ENCODE assay signal across 14 cellular contexts in the genomic region with DNA sequence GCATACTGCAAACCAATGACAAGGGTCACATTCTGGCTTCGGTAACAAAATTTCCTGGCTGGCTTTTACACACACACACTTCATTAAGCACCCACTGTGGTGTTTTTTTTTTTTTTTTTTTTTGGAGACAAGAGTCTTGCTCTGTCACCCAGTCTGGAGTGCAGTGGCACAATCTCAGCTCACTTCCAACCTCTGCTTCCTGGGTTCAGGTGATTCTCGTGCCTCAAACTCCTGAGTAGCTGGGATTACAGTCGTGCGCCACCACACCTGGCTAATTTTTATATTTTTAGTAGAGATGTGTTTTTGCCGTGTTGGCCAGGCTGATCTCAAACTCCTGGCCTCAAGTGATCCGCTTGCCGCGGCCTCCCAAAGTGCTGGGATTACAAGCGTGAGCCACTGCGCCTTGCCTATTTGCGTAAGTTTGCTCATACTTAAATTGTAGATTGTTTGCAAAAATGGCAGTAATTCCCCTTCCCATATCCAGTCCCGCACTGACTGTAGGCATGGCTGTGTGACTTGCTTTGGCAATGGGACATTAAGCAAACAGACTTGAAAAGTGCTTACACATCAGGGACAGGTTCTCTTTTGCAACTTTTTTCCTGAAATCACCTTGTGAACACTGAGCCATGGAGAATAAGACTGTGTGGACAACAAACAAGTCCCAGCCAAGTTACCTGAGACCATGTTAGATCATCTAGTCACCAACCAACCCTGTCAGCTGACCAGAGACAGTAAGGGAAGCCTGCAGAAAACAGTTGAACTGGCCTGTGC. TPM values are rescaled to one million over a fixed set of nuclear protein-coding genes. Genes with fewer than 3 reads are reported as not detected.
DNase-seq lines count a peak whose midpoint lies in the region; ATAC-seq, FAIRE-seq and TF ChIP-seq lines count a peak whose summit lies in the region.
"Had no signal": no experiment of that assay in that cellular context is flagged by ENCODE, and none has a peak within 500 bp of the region (broad histone marks: within the 10 kb centered on the region; RNA-seq: fewer than 3 reads in every experiment).

No MANE protein-coding gene starts in this region.

- no peak for TF ChIP-seq EP300 in GM12878 (IDR thresholded peaks at IDR 0.05; ENCODE audit: borderline replicate concordance in 1 of 2, control insufficient read depth in 1 of 2, low read depth in 2 of 2, low read length in 2 of 2)

- intact Hi-C loops in GM12878 (cut with micrococcal nuclease; ENCODE audit: unreplicated experiment): no loop called here
- intact Hi-C loops in psoas muscle (cut with DNase I): no loop called here

- H3K4me1 ChIP-seq in GM12878 (ENCODE audit: control insufficient read depth, insufficient read depth, low read length) (no peaks in the 10 kb centered on the region), psoas muscle (peaks cover 34% of the 10 kb centered on the region)

- ATAC-seq in GM12878 (no peak), psoas muscle (peak; percentile 58 to 82 (median 71)), HG02884 (IDR thresholded peaks at IDR 0.05; ENCODE audit: unreplicated experiment) (no peak), GM18907 (IDR thresholded peaks at IDR 0.05; ENCODE audit: unreplicated experiment) (no peak)
- ATAC-seq: activated CD8-positive, alpha-beta memory T cell treated with anti-CD3 and anti-CD28 coated beads, Interleukin-2, amount 10 ng/mL, durations not matched to agents 7 days and 5 days; CD8-positive, alpha-beta T cell had no signal

- no peaks in the 10 kb centered on the region for H3K36me3 ChIP-seq in GM12878 (ENCODE audit: control insufficient read depth in 2 of 2, insufficient read depth in 2 of 2, low read length in 1 of 2)
- H3K36me3 ChIP-seq in psoas muscle (ENCODE audit: insufficient read depth in 1 of 2, low read depth in 1 of 2): peaks cover 0 to 28% of the 10 kb centered on the region in 2 donors

- FAIRE-seq in GM12878 (lab: Jason Lieb, UNC): peak; percentile 44

- RAD21 ChIA-PET in GM12878 (lab: Charles Lee; ENCODE audit: unreplicated experiment): no interaction called here

- H3K27me3 ChIP-seq in GM12878 (replicated peaks in 1 of 2; ENCODE audit: control insufficient read depth in 2 of 2, insufficient read depth in 2 of 2, low read length in 1 of 2) (no peaks in the 10 kb centered on the region), psoas muscle (ENCODE audit: insufficient read depth in 3 of 3, low read length in 2 of 3) (no peaks in the 10 kb centered on the region)
- H3K27me3 ChIP-seq: esophagus squamous epithelium had no signal

- 89% methylated on average over 12 of the region's 12 CpGs for WGBS in GM12878 (ENCODE audit: insufficient coverage, insufficient replicate concordance, low lambda C conversion rate, missing lambda C conversion rate)
- 77 to 85% (median 85%) methylated on average over 12 of the region's 12 CpGs for whole genome bisulfite sequencing in psoas muscle, 3 donors

- H4K20me1 ChIP-seq in GM12878 (ENCODE audit: control insufficient read depth, insufficient read depth): no peaks in the 10 kb centered on the region

- H3K79me2 ChIP-seq in GM12878 (ENCODE audit: control insufficient read depth, insufficient read depth, low read length): no peaks in the 10 kb centered on the region

- H3K9me3 ChIP-seq in GM12878 (replicated peaks; ENCODE audit: control insufficient read depth, insufficient read depth, low read length) (no peaks in the 10 kb centered on the region), psoas muscle (no peaks in the 10 kb centered on the region)
- H3K9me3 ChIP-seq: esophagus squamous epithelium had no signal

- no peak for TF ChIP-seq RAD21 in GM12878 (IDR thresholded peaks at IDR 0.05; ENCODE audit: insufficient read depth, low read depth, low read length)

- in situ Hi-C loops in GM12878 (cut with MboI): no loop called here

- TF ChIP-seq CTCF in GM12878 (IDR thresholded peaks at IDR 0.05 in 2 of 3, conservative IDR thresholded peaks at IDR 0.05 in 1 of 3; ENCODE audit: control insufficient read depth in 2 of 3, extremely low read depth in 1 of 3, insufficient read depth in 1 of 3, low read depth in 3 of 3, low read length in 3 of 3) (no peak), psoas muscle (IDR thresholded peaks at IDR 0.05) (no peak)

- no peak overlapping the region for H3K4me2 ChIP-seq in GM12878 (ENCODE audit: control insufficient read depth, insufficient read depth)

- POLR2A ChIA-PET in GM12878 (lab: Charles Lee): no interaction called here

- TF ChIP-seq POLR2A in GM12878 (IDR thresholded peaks at IDR 0.05; ENCODE audit: low read depth, low read length): no peak

- no TSS peak for BruUV-seq in GM12878 (replicated peaks; lab: Mats Ljungman, UMichigan)

- CTCF ChIA-PET in GM12878 (lab: Yijun Ruan, JAX): no interaction called here

- H3K4me3 ChIP-seq in GM12878 (no peak overlapping the region), psoas muscle (no peak overlapping the region)
- H3K4me3 ChIP-seq: esophagus squamous epithelium had no signal

- SMC1A ChIA-PET in GM12878 (lab: Charles Lee; ENCODE audit: uncharacterized antibody, unreplicated experiment): no interaction called here

- no peak overlapping the region for H3K9ac ChIP-seq in GM12878 (ENCODE audit: control insufficient read depth, insufficient read depth, low read length)

- H3K27ac ChIP-seq in GM12878 (ENCODE audit: control insufficient read depth, insufficient read depth) (no peak overlapping the region), psoas muscle (peak overlapping the region; percentile 77), substantia nigra (ENCODE audit: low read depth, low read length, poor library complexity, severe bottlenecking) (no peak overlapping the region)
- H3K27ac ChIP-seq: esophagus squamous epithelium had no signal

- DNase-seq in HuH-7 (ENCODE audit: low spot score) (peak; percentile 34), GM12878 (ENCODE audit: low read depth, low spot score) (no peak), iPS-NIHi7 (ENCODE audit: extremely low spot score) (peak; percentile 8), psoas muscle (no peak), substantia nigra (lab: John Stamatoyannopoulos, UW) (no peak)
- DNase-seq: activated CD8-positive, alpha-beta memory T cell treated with anti-CD3 and anti-CD28 coated beads, Interleukin-2, amount 10 ng/mL, durations not matched to agents 7 days and 5 days; activated naive CD4-positive, alpha-beta T cell treated with anti-CD3 and anti-CD28 coated beads for 36 hours; CD8-positive, alpha-beta T cell; cerebellar nuclear complex; esophagus squamous epithelium; NCI-H146; NCI-H69 had no signal

- H2AFZ ChIP-seq in GM12878 (ENCODE audit: control insufficient read depth, low read depth, low read length): no peak overlapping the region

TF ChIP-seq in GM12878, 131 proteins besides CTCF, POLR2A, EP300 and RAD21 (continues in another document):
- TF ChIP-seq, protein P1, sequence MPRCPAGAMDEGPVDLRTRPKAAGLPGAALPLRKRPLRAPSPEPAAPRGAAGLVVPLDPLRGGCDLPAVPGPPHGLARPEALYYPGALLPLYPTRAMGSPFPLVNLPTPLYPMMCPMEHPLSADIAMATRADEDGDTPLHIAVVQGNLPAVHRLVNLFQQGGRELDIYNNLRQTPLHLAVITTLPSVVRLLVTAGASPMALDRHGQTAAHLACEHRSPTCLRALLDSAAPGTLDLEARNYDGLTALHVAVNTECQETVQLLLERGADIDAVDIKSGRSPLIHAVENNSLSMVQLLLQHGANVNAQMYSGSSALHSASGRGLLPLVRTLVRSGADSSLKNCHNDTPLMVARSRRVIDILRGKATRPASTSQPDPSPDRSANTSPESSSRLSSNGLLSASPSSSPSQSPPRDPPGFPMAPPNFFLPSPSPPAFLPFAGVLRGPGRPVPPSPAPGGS (IDR thresholded peaks at IDR 0.05; ENCODE audit: borderline replicate concordance, insufficient read depth, low read depth, low read length, poor library complexity, severe bottlenecking): peak; percentile 29

RNA-seq across cellular contexts. Expression of a gene that starts 42.1 kb away (rescaled TPM):
- total RNA-seq in GM12878 (2013; cell fraction: nucleolus; rRNA removed): 9.8 and 11.8 TPM in 2 replicates
- total RNA-seq in GM12878 (2014; rRNA removed): 56.5 and 57.4 TPM in 2 replicates
- 35.1 and 35.8 TPM in 2 replicates for total RNA-seq in GM12878 (2014; rRNA removed; fragmentation: Illumina TruSeq; extraction: Trizol)
- 42.4 and 43.0 TPM in 2 replicates for total RNA-seq in GM12878 (2021)
- 36.8 TPM for polyA plus RNA-seq in GM12878 (2011; ENCODE audit: low read depth)
- polyA plus RNA-seq in GM12878 (2011; rRNA removed): 44.5 and 61.5 TPM in 2 replicates
- polyA plus RNA-seq in GM12878 (2011; cell fraction: cytosol; rRNA removed): 37.4 and 50.9 TPM in 2 replicates
- polyA plus RNA-seq in GM12878 (2011; cell fraction: nucleus; rRNA removed): 18.4 and 21.6 TPM in 2 replicates
- polyA plus RNA-seq in GM12878 (2012): 36.7 and 46.0 TPM in 2 replicates
- 39.8 and 41.9 TPM in 2 replicates for polyA plus RNA-seq in GM12878 (2014; fragmentation: Illumina TruSeq; extraction: Trizol)
- 10 to 100 TPM in 1 of 2 experiments, 1 to 10 TPM in 1; 6.2 to 16.7 TPM for polyA plus RNA-seq in GM12878 (2014; fragmentation: Nextera tagmentation; extraction: Ambion mirVana)
- polyA plus RNA-seq in GM12878 (2014; rRNA removed): 59.3 and 72.8 TPM in 2 replicates
- polyA plus RNA-seq in GM12878 (2016; fragmentation: Nextera tagmentation; extraction: Ambion mirVana): 10 to 100 TPM; 52.5 to 67.6 TPM
- polyA minus RNA-seq in GM12878 (2011; rRNA and poly(A)+ RNA removed): 16.5 and 24.2 TPM in 2 replicates
- 7.1 and 8.8 TPM in 2 replicates for polyA minus RNA-seq in GM12878 (2011; cell fraction: cytosol; rRNA and poly(A)+ RNA removed)
- polyA minus RNA-seq in GM12878 (2011; cell fraction: nucleus; rRNA and poly(A)+ RNA removed): 3.7 and 6.3 TPM in 2 replicates
- total RNA-seq in psoas muscle: 10 to 100 TPM in 1 of 4 donors, 1 to 10 TPM in 3; 6.2 to 10.6 (median 8.4) TPM
- polyA plus RNA-seq in psoas muscle: 1 to 10 TPM; 4.8 to 8.8 (median 7.0) TPM

RNA-seq across cellular contexts. Expression of a gene that starts 59.1 kb away (rescaled TPM):
- 12.7 and 13.5 TPM in 2 replicates for total RNA-seq in GM12878 (2013; cell fraction: nucleolus; rRNA removed)
- 23.7 and 27.6 TPM in 2 replicates for total RNA-seq in GM12878 (2014; rRNA removed)
- 32.8 TPM in 2 replicates for total RNA-seq in GM12878 (2014; rRNA removed; fragmentation: Illumina TruSeq; extraction: Trizol)
- 45.9 and 46.9 TPM in 2 replicates for total RNA-seq in GM12878 (2021)
- polyA plus RNA-seq in GM12878 (2011; ENCODE audit: low read depth): 12.1 TPM
- 29.4 and 38.3 TPM in 2 replicates for polyA plus RNA-seq in GM12878 (2011; rRNA removed)
- 17.4 and 20.3 TPM in 2 replicates for polyA plus RNA-seq in GM12878 (2011; cell fraction: cytosol; rRNA removed)
- 11.1 and 16.1 TPM in 2 replicates for polyA plus RNA-seq in GM12878 (2011; cell fraction: nucleus; rRNA removed)
- 16.3 and 19.0 TPM in 2 replicates for polyA plus RNA-seq in GM12878 (2012)
- 50.5 and 64.0 TPM in 2 replicates for polyA plus RNA-seq in GM12878 (2014; fragmentation: Illumina TruSeq; extraction: Trizol)
- polyA plus RNA-seq in GM12878 (2014; fragmentation: Nextera tagmentation; extraction: Ambion mirVana): 10 to 100 TPM; 23.3 to 27.5 TPM
- polyA plus RNA-seq in GM12878 (2014; rRNA removed): 20.0 and 23.3 TPM in 2 replicates
- polyA plus RNA-seq in GM12878 (2016; fragmentation: Nextera tagmentation; extraction: Ambion mirVana): 10 to 100 TPM; 36.4 to 37.3 TPM
- 31.0 and 43.8 TPM in 2 replicates for polyA minus RNA-seq in GM12878 (2011; rRNA and poly(A)+ RNA removed)
- polyA minus RNA-seq in GM12878 (2011; cell fraction: cytosol; rRNA and poly(A)+ RNA removed): 15.8 and 24.4 TPM in 2 replicates
- polyA minus RNA-seq in GM12878 (2011; cell fraction: nucleus; rRNA and poly(A)+ RNA removed): 5.6 and 10.4 TPM in 2 replicates
- 100 to 1,000 TPM; 127 to 157 (median 147) TPM for total RNA-seq in psoas muscle
- polyA plus RNA-seq in psoas muscle: 100 to 1,000 TPM in 1 of 3 donors, 10 to 100 TPM in 2; 32.3 to 114 (median 69.5) TPM

Comparison
In these comparisons a context has a peak if more than half of its experiments do, and no peak if none do; other contexts are left out.
1. DNase-seq: peak in HuH-7 (single experiment) and iPS-NIHi7 (single experiment); none in GM12878 (single experiment), psoas muscle (0 of 2) and substantia nigra (0 of 49).
2. ATAC-seq: peak in psoas muscle (4 of 4); none in GM12878 (single experiment), HG02884 (single experiment) and GM18907 (single experiment).